Comparison of ENCODE assay signal across 9 cellular contexts in the genomic region with DNA sequence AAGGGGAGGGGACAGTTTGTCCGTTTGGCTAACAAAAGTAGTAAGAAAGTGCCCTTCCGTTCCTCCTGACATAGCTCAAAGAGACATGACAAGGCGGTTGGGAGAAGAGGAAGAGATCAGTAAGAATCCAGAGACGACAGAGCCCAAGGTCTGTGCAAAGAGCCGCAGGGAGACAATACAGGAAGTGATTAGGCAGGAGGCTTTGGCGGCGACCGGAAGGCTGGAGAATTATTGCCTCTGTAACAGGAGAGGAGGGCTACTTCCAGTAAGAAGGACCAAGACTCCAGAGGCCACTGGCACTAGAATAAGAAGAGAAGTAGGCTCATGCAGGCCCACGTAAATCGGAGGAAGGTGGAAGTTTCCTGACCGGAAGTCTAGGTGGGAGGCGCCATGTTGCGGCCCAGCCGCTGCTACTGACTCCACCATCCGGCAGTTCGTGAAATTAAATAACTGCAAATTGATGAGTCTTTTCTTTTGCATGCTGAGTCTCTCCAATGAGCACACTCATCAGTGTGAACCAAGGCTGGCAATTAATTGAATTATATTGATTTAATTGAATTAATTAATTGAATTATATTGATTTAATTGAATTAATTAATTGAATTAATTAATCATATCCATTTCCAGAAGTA. TPM values are rescaled to one million over a fixed set of nuclear protein-coding genes. Genes with fewer than 3 reads are reported as not detected.
DNase-seq lines count a peak whose midpoint lies in the region; ATAC-seq lines count a peak whose summit lies in the region.
"Had no signal": no experiment of that assay in that cellular context is flagged by ENCODE, and none has a peak within 500 bp of the region (broad histone marks: within the 10 kb centered on the region; RNA-seq: fewer than 3 reads in every experiment).

No MANE protein-coding gene starts in this region.

- intact Hi-C loops in left ventricle myocardium superior (cut with micrococcal nuclease) (no loop called here), posterior vena cava (cut with DNase I) (loop anchor here in 1 of 2 donors (5.0 kb wide), 1 partner anchor 38 kb away; no protein-coding TSS in a partner anchor), head of caudate nucleus (cut with DNase I) (loop anchor here (10.0 kb wide), 1 partner anchor 46 kb away; no protein-coding TSS in a partner anchor)

- H3K4me1 ChIP-seq in stomach smooth muscle (ENCODE audit: control insufficient read depth, insufficient read depth, low read length): peaks cover 70% of the 10 kb centered on the region

- no peaks in the 10 kb centered on the region for H3K27me3 ChIP-seq in stomach smooth muscle (ENCODE audit: control insufficient read depth in 1 of 2, insufficient read depth in 2 of 2, low read length in 2 of 2)

- peak overlapping the region; percentile 85 for H3K27ac ChIP-seq in stomach smooth muscle (ENCODE audit: low read length)

- peak overlapping the region; percentile 3 to 13 for H3K9ac ChIP-seq in stomach smooth muscle (ENCODE audit: low read length in 2 of 2)

- H3K9me3 ChIP-seq in stomach smooth muscle (ENCODE audit: control insufficient read depth in 2 of 2, low read length in 2 of 2): no peaks in the 10 kb centered on the region

- peak overlapping the region in 1 of 2 donors; percentile 47 for H3K4me3 ChIP-seq in stomach smooth muscle (ENCODE audit: low read length in 2 of 2)

- H3K36me3 ChIP-seq in stomach smooth muscle (ENCODE audit: control insufficient read depth in 2 of 2, insufficient read depth in 2 of 2, low read length in 2 of 2): no peaks in the 10 kb centered on the region

- peak in 44 of 76 experiments; percentile 12 to 75 (median 40) for DNase-seq in HUDEP-2 (lab: John Stamatoyannopoulos, UW; ENCODE audit: unreplicated experiment in 76 of 76)
- peak; percentile 30 for DNase-seq in activated CD8-positive, alpha-beta memory T cell treated with anti-CD3 and anti-CD28 coated beads, Interleukin-2, amount 50 U/mL, for 4 hours
- peak; percentile 46 for DNase-seq in left ventricle myocardium superior
- DNase-seq in posterior vena cava (ENCODE audit: low spot score): no peak
- no peak for DNase-seq in T1000 (lab: John Stamatoyannopoulos, UW)
- DNase-seq in NCI-H2081 treated with DMSO at 0.1 percent for 48 hours (lab: John Stamatoyannopoulos, UW): no peak
- DNase-seq in head of caudate nucleus: no peak

- no peak for ATAC-seq in left ventricle myocardium superior
- ATAC-seq: HCT116 had no signal

RNA-seq across cellular contexts. Expression of gene RFX2, which starts 9.9 kb away (rescaled TPM):
- total RNA-seq in left ventricle myocardium superior (4.8 TPM), posterior vena cava (10 to 100 TPM; 20.7 to 21.7 TPM)

RNA-seq across cellular contexts. Expression of gene ACSBG2, which starts 35.1 kb away (rescaled TPM):
- total RNA-seq in left ventricle myocardium superior: not detected
- total RNA-seq in posterior vena cava: not detected

Comparison
In these comparisons a context has a peak if more than half of its experiments do, and no peak if none do; other contexts are left out.
1. DNase-seq: peak in HUDEP-2 (44 of 76), activated CD8-positive, alpha-beta memory T cell treated with anti-CD3 and anti-CD28 coated beads, Interleukin-2, amount 50 U/mL, for 4 hours (single experiment) and left ventricle myocardium superior (single experiment); none in posterior vena cava (single experiment), T1000 (single experiment), NCI-H2081 treated with DMSO at 0.1 percent for 48 hours (single experiment) and head of caudate nucleus (0 of 42).